ENCODE assay signal across 8 cellular contexts in the genomic region with DNA sequence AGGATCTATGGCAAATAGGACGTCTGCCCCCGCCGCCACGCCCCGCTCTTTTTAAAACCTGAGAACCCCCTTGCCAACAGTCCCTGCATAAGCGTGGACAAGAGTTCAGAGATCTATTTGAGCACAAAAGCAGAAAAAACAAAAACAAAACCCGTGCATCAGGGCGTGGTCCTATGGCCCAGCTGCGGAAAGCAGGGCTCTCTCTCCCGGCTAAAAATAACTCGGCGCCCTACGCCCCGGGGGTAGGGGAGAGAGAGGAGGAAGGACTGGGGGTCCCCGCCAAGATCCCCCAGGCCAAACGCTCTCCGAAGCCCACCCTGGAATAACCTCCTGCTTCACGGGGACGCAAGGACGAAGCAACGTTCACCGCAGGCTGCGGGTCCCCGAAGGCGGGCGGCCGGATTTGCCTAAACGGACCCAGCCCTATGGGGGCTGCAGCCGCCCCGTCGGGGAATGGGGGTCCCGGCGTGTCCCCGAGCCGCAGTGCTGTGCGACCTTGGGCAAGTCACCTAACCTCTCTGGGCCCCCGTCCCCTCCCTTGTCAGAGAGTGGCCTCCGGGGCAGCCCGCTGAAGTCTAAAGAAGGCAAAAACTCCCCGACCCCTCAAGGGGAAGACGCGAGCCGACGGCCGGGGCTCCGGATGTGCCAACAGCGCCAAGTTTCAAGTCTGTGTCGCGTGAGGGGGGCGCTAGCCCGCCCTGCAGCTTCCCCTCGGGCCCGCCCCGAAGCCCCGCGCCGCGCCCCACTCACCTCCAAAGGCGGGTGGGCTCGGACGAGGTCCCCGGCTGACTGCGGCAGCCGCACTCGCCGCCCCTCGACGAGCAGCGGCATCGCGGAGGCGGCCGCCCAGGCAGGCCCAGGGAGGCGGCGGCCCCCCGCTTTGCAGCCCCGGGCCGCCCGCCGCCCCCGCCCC. TPM values are rescaled to one million over a fixed set of nuclear protein-coding genes. Genes with fewer than 3 reads are reported as not detected.
DNase-seq lines count a peak whose midpoint lies in the region; ATAC-seq and TF ChIP-seq lines count a peak whose summit lies in the region.

No MANE protein-coding gene starts in this region.

- H3K36me3 Mint-ChIP-seq in chondrocyte (ENCODE audit: low read depth), result peaks cover 7% of the 10 kb centered on the region

- H3K27me3 ChIP-seq in mesenchymal stem cell (ENCODE audit: control insufficient read depth in 1 of 2, insufficient read depth in 1 of 2, low read length in 2 of 2), result no peaks in the 10 kb centered on the region

- peak overlapping the region; percentile 78 for H4K8ac ChIP-seq in mesenchymal stem cell (ENCODE audit: low read length)

- peak overlapping the region; percentile 83 for H3K27ac Mint-ChIP-seq in chondrocyte (ENCODE audit: unreplicated experiment)
- peak overlapping the region; percentile 87 to 90 for H3K27ac Mint-ChIP-seq in stimulated activated naive CD8-positive, alpha-beta T cell treated with anti-CD3 and anti-CD28 coated beads, Interleukin-15, amount 100 ng/mL, for 72 hours

- H3K79me1 ChIP-seq in mesenchymal stem cell (replicated peaks; ENCODE audit: low read length, poor library complexity, severe bottlenecking), result peaks cover 15% of the 10 kb centered on the region

- H4K91ac ChIP-seq in mesenchymal stem cell (ENCODE audit: low read length), result peak overlapping the region; percentile 90

- peak overlapping the region in 1 of 2 experiments; percentile 84 for H3K23ac ChIP-seq in mesenchymal stem cell (ENCODE audit: low read length in 2 of 2)

- H2BK5ac ChIP-seq in mesenchymal stem cell (ENCODE audit: low read depth, low read length, poor library complexity, severe bottlenecking), result no peak overlapping the region

- H3K27ac ChIP-seq in mesenchymal stem cell (ENCODE audit: low read length, poor library complexity, severe bottlenecking), result no peak overlapping the region

- 2% methylated on average over 75 of the region's 81 CpGs for WGBS in mesenchymal stem cell

- no peaks in the 10 kb centered on the region for H3K27me3 Mint-ChIP-seq in chondrocyte (ENCODE audit: low read depth)
- H3K27me3 Mint-ChIP-seq in stimulated activated naive CD8-positive, alpha-beta T cell treated with anti-CD3 and anti-CD28 coated beads, Interleukin-15, amount 100 ng/mL, for 72 hours, result no peaks in the 10 kb centered on the region

- H3K36me3 ChIP-seq in mesenchymal stem cell (ENCODE audit: control insufficient read depth in 1 of 2, insufficient read depth in 2 of 2, low read depth in 1 of 2, low read length in 2 of 2), result peaks cover 6 to 20% of the 10 kb centered on the region in 2 experiments

- peaks cover 8% of the 10 kb centered on the region for H3K4me1 ChIP-seq in mesenchymal stem cell (ENCODE audit: control insufficient read depth, insufficient read depth, low read depth, low read length)

- DNase-seq in CMK (ENCODE audit: low read depth) (peak; percentile 61), chondrocyte (ENCODE audit: low spot score) (no peak), mesenchymal stem cell (peak; percentile 56), Ammon's horn (ENCODE audit: low spot score) (no peak)
- DNase-seq in stimulated activated naive CD8-positive, alpha-beta T cell treated with anti-CD3 and anti-CD28 coated beads, Interleukin-15, amount 100 ng/mL, for 72 hours, result peak in 1 of 2 donors; percentile 79

- H3K9me3 Mint-ChIP-seq in chondrocyte (ENCODE audit: low read depth), result no peaks in the 10 kb centered on the region
- no peaks in the 10 kb centered on the region for H3K9me3 Mint-ChIP-seq in stimulated activated naive CD8-positive, alpha-beta T cell treated with anti-CD3 and anti-CD28 coated beads, Interleukin-15, amount 100 ng/mL, for 72 hours

- peak overlapping the region; percentile 80 for H2BK15ac ChIP-seq in mesenchymal stem cell (ENCODE audit: low read depth, poor library complexity, severe bottlenecking)

- peak overlapping the region; percentile 73 for H2BK120ac ChIP-seq in mesenchymal stem cell (ENCODE audit: low read depth, low read length)

- peak; percentile 44 for ATAC-seq in GM19043 (IDR thresholded peaks at IDR 0.05; ENCODE audit: low read depth, unreplicated experiment)
- ATAC-seq in HG03139 (IDR thresholded peaks at IDR 0.05; ENCODE audit: unreplicated experiment), result peak; percentile 40
- peak; percentile 85 for ATAC-seq in stimulated activated naive CD8-positive, alpha-beta T cell treated with anti-CD3 and anti-CD28 coated beads, Interleukin-15, amount 100 ng/mL, for 72 hours

- H2BK12ac ChIP-seq in mesenchymal stem cell (ENCODE audit: low read length in 2 of 2), result peak overlapping the region in 1 of 2 experiments; percentile 83

- peak overlapping the region; percentile 92 to 95 for H3K4me3 ChIP-seq in mesenchymal stem cell (ENCODE audit: insufficient read depth in 1 of 2, low read depth in 1 of 2, low read length in 2 of 2)

- peak overlapping the region; percentile 35 to 87 for H3K4ac ChIP-seq in mesenchymal stem cell (ENCODE audit: low read depth in 1 of 2, low read length in 2 of 2)

- H3K14ac ChIP-seq in mesenchymal stem cell (ENCODE audit: low read length in 2 of 2), result peak overlapping the region; percentile 62 to 96

- H3K9me3 ChIP-seq in mesenchymal stem cell (ENCODE audit: control insufficient read depth, low read length), result no peaks in the 10 kb centered on the region

- peak; percentile 65 for TF ChIP-seq CTCF in chondrocyte (IDR thresholded peaks at IDR 0.05)

- H2AK5ac ChIP-seq in mesenchymal stem cell (ENCODE audit: low read length, severe bottlenecking), result no peak overlapping the region

- H3K9ac ChIP-seq in mesenchymal stem cell (ENCODE audit: low read length), result peak overlapping the region; percentile 94

- H3K4me2 ChIP-seq in mesenchymal stem cell (ENCODE audit: low read length, poor library complexity, severe bottlenecking), result peak overlapping the region; percentile 99

- H3K18ac ChIP-seq in mesenchymal stem cell (ENCODE audit: low read depth in 1 of 2, low read length in 2 of 2), result peak overlapping the region; percentile 89 to 93

- peak; percentile 48; the same call in 1 of the 2 replicates for TF ChIP-seq POLR2A in Raji (IDR thresholded peaks at IDR 0.05; ENCODE audit: insufficient read depth, low read depth, low read length)

- H3K4me3 Mint-ChIP-seq in chondrocyte (ENCODE audit: unreplicated experiment), result peak overlapping the region; percentile 88
- peak overlapping the region; percentile 82 to 89 for H3K4me3 Mint-ChIP-seq in stimulated activated naive CD8-positive, alpha-beta T cell treated with anti-CD3 and anti-CD28 coated beads, Interleukin-15, amount 100 ng/mL, for 72 hours

- peaks cover 16% of the 10 kb centered on the region for H3K4me1 Mint-ChIP-seq in chondrocyte (ENCODE audit: low read depth)
- peaks cover 30% of the 10 kb centered on the region for H3K4me1 Mint-ChIP-seq in stimulated activated naive CD8-positive, alpha-beta T cell treated with anti-CD3 and anti-CD28 coated beads, Interleukin-15, amount 100 ng/mL, for 72 hours

- peak overlapping the region; percentile 78 for H2AFZ ChIP-seq in mesenchymal stem cell (ENCODE audit: low read depth, low read length)

RNA-seq across cellular contexts. Expression of gene NTAN1, which starts 0.5 kb away (rescaled TPM):
- total RNA-seq in chondrocyte, result 47.4 to 50.3 TPM (median 49.3 TPM) in 3 replicates
- polyA plus RNA-seq in mesenchymal stem cell (2013, experiment 1 of 2), result 116 TPM
- polyA plus RNA-seq in mesenchymal stem cell (2013, experiment 2 of 2), result 117 TPM

RNA-seq across cellular contexts. Expression of gene RRN3, which starts 38.7 kb away (rescaled TPM):
- 24.4 to 25.8 TPM (median 25.1 TPM) in 3 replicates for total RNA-seq in chondrocyte
- 11.7 TPM for polyA plus RNA-seq in mesenchymal stem cell (2013, experiment 1 of 2)
- 12.7 TPM for polyA plus RNA-seq in mesenchymal stem cell (2013, experiment 2 of 2)

Comparison
In these comparisons a context has a peak if more than half of its experiments do, and no peak if none do; other contexts are left out.
1. DNase-seq: peak in CMK (single experiment) and mesenchymal stem cell (single experiment); none in chondrocyte (single experiment) and Ammon's horn (single experiment).
2. Peak in every context shown above with its lines, with median percentiles within 50 percentile points of each other: ATAC-seq.